1 cellular context compared by ENCODE assay signal in genomic region chr3:48240711-48241491, GRCh38.
TF ChIP-seq lines count a peak whose summit lies in the region.

Gene ZNF589, plus strand, starts transcription at chr3:48241104. Its CDS starts 68 bp downstream, at chr3:48241172.

TF ChIP-seq in GM12878, 131 proteins besides CTCF, POLR2A, EP300 and RAD21 (continued from another document and continues in another):
- TF ChIP-seq SREBF1 (IDR thresholded peaks at IDR 0.05; ENCODE audit: low read length), result peak; percentile 42; the same call in 1 of the 2 replicates
- TF ChIP-seq SRF (IDR thresholded peaks at IDR 0.05; ENCODE audit: low read depth in 2 of 2, low read length in 2 of 2), result peak in 1 of 2 experiments; percentile 54; a peak in 1 of 4 replicates
- TF ChIP-seq YBX1 (IDR thresholded peaks at IDR 0.05), result no peak
- no peak for TF ChIP-seq SUPT20H (IDR thresholded peaks at IDR 0.05; ENCODE audit: borderline replicate concordance, control insufficient read depth, low read depth, low read length)
- peak; percentile 61 for TF ChIP-seq NR2F1 (conservative IDR thresholded peaks at IDR 0.05)
- 0 out of 2 replicates have a peak, but pooled peaks have one; percentile 25 for TF ChIP-seq RELB (IDR thresholded peaks at IDR 0.05; ENCODE audit: low read depth)
- TF ChIP-seq GABPA (IDR thresholded peaks at IDR 0.05; ENCODE audit: low read depth), result no peak
- peak in 1 of 2 experiments; percentile 76; a peak in 2 of 4 replicates for TF ChIP-seq BHLHE40 (IDR thresholded peaks at IDR 0.05; ENCODE audit: borderline replicate concordance in 1 of 2, low read depth in 2 of 2, low read length in 1 of 2)
- no peak for TF ChIP-seq FOXM1 (IDR thresholded peaks at IDR 0.05; ENCODE audit: low read depth, low read length)
- no peak for TF ChIP-seq E4F1 (IDR thresholded peaks at IDR 0.05; ENCODE audit: borderline replicate concordance, partially characterized antibody)
- peak; percentile 95 for TF ChIP-seq HCFC1 (IDR thresholded peaks at IDR 0.05; ENCODE audit: low read length)
- no peak for TF ChIP-seq SP1 (IDR thresholded peaks at IDR 0.05; ENCODE audit: low read depth, low read length)
- TF ChIP-seq WRNIP1 (IDR thresholded peaks at IDR 0.05; ENCODE audit: borderline replicate concordance, low read depth, low read length), result 0 out of 2 replicates have a peak, but pooled peaks have one; percentile 12
- TF ChIP-seq NRF1 (conservative IDR thresholded peaks at IDR 0.05; ENCODE audit: low read depth, low read length), result peak; percentile 57
- peak; percentile 90 for TF ChIP-seq IKZF1 (conservative IDR thresholded peaks at IDR 0.05)
- TF ChIP-seq ZNF384 (IDR thresholded peaks at IDR 0.05; ENCODE audit: borderline replicate concordance, low read depth, low read length), result no peak
- TF ChIP-seq RAD51 (IDR thresholded peaks at IDR 0.05), result no peak
- no peak for TF ChIP-seq USF1 (IDR thresholded peaks at IDR 0.05; ENCODE audit: borderline replicate concordance, extremely low read length, insufficient read depth, low read depth, low read length)
- no peak for TF ChIP-seq CHD4 (IDR thresholded peaks at IDR 0.05)
- TF ChIP-seq SUZ12 (IDR thresholded peaks at IDR 0.05; ENCODE audit: unreplicated experiment), result no peak
- TF ChIP-seq ATF2 (IDR thresholded peaks at IDR 0.05; ENCODE audit: low read length), result no peak
- no peak for TF ChIP-seq IRF4 (IDR thresholded peaks at IDR 0.05; ENCODE audit: low read depth, low read length)
- no peak for TF ChIP-seq KAT2A (conservative IDR thresholded peaks at IDR 0.05; ENCODE audit: control insufficient read depth, low read depth, low read length)
- TF ChIP-seq BMI1 (IDR thresholded peaks at IDR 0.05; ENCODE audit: borderline replicate concordance), result no peak
- peak; percentile 72 for TF ChIP-seq NKRF (conservative IDR thresholded peaks at IDR 0.05)
- TF ChIP-seq REST (IDR thresholded peaks at IDR 0.05; ENCODE audit: low read depth, low read length), result peak; percentile 11; the same call in 1 of the 2 replicates
- TF ChIP-seq KLF5 (IDR thresholded peaks at IDR 0.05; ENCODE audit: partially characterized antibody), result no peak
- TF ChIP-seq E2F8 (IDR thresholded peaks at IDR 0.05; ENCODE audit: low read depth, partially characterized antibody), result peak; percentile 39
- TF ChIP-seq SKIL (IDR thresholded peaks at IDR 0.05; ENCODE audit: low read depth, poor library complexity, severe bottlenecking), result no peak
- no peak for TF ChIP-seq MEF2A (IDR thresholded peaks at IDR 0.05; ENCODE audit: insufficient read depth, low read depth, low read length)
- peak; percentile 96; the same call in 1 of the 2 replicates for TF ChIP-seq POLR2AphosphoS5 (IDR thresholded peaks at IDR 0.05; ENCODE audit: low read length)
- TF ChIP-seq STAT3 (IDR thresholded peaks at IDR 0.05; ENCODE audit: low read depth, low read length), result no peak
- 0 out of 2 replicates have a peak, but pooled peaks have one; percentile 26 for TF ChIP-seq MYB (IDR thresholded peaks at IDR 0.05; ENCODE audit: borderline replicate concordance, low read depth, low read length)
- peak; percentile 55 for TF ChIP-seq RUNX3 (IDR thresholded peaks at IDR 0.05; ENCODE audit: low read length)
- TF ChIP-seq ATF3 (IDR thresholded peaks at IDR 0.05; ENCODE audit: borderline replicate concordance, extremely low read depth, low read depth, low read length), result peak; percentile 35; the same call in 1 of the 2 replicates
- peak; percentile 55; the same call in 1 of the 2 replicates for TF ChIP-seq YY1 (IDR thresholded peaks at IDR 0.05; ENCODE audit: low read depth, low read length)
- TF ChIP-seq FOXK2 (IDR thresholded peaks at IDR 0.05), result no peak
- no peak for TF ChIP-seq NR2C2 (IDR thresholded peaks at IDR 0.05; ENCODE audit: borderline replicate concordance, control insufficient read depth, insufficient read length, low read depth)
- peak; percentile 17; the same call in 1 of the 2 replicates for TF ChIP-seq E2F4 (IDR thresholded peaks at IDR 0.05; ENCODE audit: low read depth, low read length)
- TF ChIP-seq ZNF207 (IDR thresholded peaks at IDR 0.05; ENCODE audit: borderline replicate concordance), result no peak
- peak; percentile 44; the same call in 1 of the 2 replicates for TF ChIP-seq SIN3A (IDR thresholded peaks at IDR 0.05; ENCODE audit: low read depth, low read length)
- TF ChIP-seq GATAD2B (conservative IDR thresholded peaks at IDR 0.05; ENCODE audit: low read depth), result peak; percentile 67; the same call in 1 of the 2 replicates
- TF ChIP-seq EZH2 (IDR thresholded peaks at IDR 0.05; ENCODE audit: borderline replicate concordance, control insufficient read depth, low read depth, low read length), result no peak
- TF ChIP-seq HDAC2 (IDR thresholded peaks at IDR 0.05), result no peak
- TF ChIP-seq JUNB (IDR thresholded peaks at IDR 0.05), result no peak
